In the genomic region with DNA sequence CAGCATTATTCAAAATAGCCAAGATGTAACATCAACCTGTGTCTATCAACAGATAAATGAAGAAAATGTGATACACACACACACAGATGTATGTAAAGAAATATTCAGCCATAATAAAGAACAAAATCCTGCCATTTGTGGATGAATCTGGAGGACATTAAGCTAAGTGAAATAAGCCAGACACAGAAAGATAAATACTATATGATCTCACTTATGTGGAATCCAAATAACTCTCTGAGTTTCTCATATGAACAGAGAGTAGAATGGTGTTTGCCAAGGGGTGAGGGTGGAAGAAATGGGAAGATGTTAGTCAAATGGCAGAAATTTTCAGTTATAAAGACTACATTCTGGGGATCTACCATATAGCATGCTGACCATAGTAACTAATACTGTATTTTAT, we compare ENCODE assay signal across 20 cellular contexts.
DNase-seq lines count a peak whose midpoint lies in the region; ATAC-seq and TF ChIP-seq lines count a peak whose summit lies in the region.
"Had no signal": no experiment of that assay in that cellular context is flagged by ENCODE, and none has a peak within 500 bp of the region (broad histone marks: within the 10 kb centered on the region; RNA-seq: fewer than 3 reads in every experiment).

No MANE protein-coding gene starts in this region.

- intact Hi-C loops in ovary (cut with DNase I): no loop called here

- peaks cover 5% of the 10 kb centered on the region for H3K4me1 Mint-ChIP-seq in chondrocyte (ENCODE audit: low read depth)

- no peak overlapping the region for H3K27ac ChIP-seq in ovary
- H3K27ac ChIP-seq: SK-N-MC had no signal

- no peak for TF ChIP-seq POLR2A in ovary (IDR thresholded peaks at IDR 0.05)

- no peak for ATAC-seq in GM21786 (IDR thresholded peaks at IDR 0.05; ENCODE audit: unreplicated experiment)
- ATAC-seq: HCT116 had no signal

- no peak for TF ChIP-seq CTCF in chondrocyte (IDR thresholded peaks at IDR 0.05)
- TF ChIP-seq CTCF in ovary (IDR thresholded peaks at IDR 0.05): no peak

- no peaks in the 10 kb centered on the region for H3K9me3 ChIP-seq in ovary

- no peaks in the 10 kb centered on the region for H3K36me3 ChIP-seq in ovary

- no peak overlapping the region for H3K4me3 Mint-ChIP-seq in chondrocyte (ENCODE audit: unreplicated experiment)

- H3K36me3 Mint-ChIP-seq in chondrocyte (ENCODE audit: low read depth): peaks cover 13% of the 10 kb centered on the region

- peak; percentile 35 for DNase-seq in NCI-H226
- no peak for DNase-seq in chondrocyte (ENCODE audit: low spot score)
- peak; percentile 2 for DNase-seq in fibroblast of the conjunctiva (ENCODE audit: low read depth)
- DNase-seq in DMS153 treated with DMSO at 0.1 percent for 48 hours (lab: John Stamatoyannopoulos, UW; ENCODE audit: unreplicated experiment): no peak
- DNase-seq in NCI-H187 (lab: John Stamatoyannopoulos, UW): no peak
- no peak for DNase-seq in ovary
- DNase-seq: ACHN; C1 segment of cervical spinal cord; DMS79 treated with DMSO at 0.1 percent for 48 hours; GOT3; KBM-7; NCI-H1105; NCI-H1694; NCI-H510A; NCI-H748 treated with DMSO at 0.1 percent for 48 hours; NK-92 treated with Interleukin-12 subunit alpha and Interleukin-12 subunit beta, amount 100 ng/mL, for 24 hours; SHP77 had no signal

- peaks cover 27% of the 10 kb centered on the region for H3K9me3 Mint-ChIP-seq in chondrocyte (ENCODE audit: low read depth)

- H3K27ac Mint-ChIP-seq in chondrocyte (ENCODE audit: unreplicated experiment): peak overlapping the region; percentile 19

- no peaks in the 10 kb centered on the region for H3K4me1 ChIP-seq in ovary (ENCODE audit: insufficient read depth)

- H3K4me3 ChIP-seq in ovary: no peak overlapping the region
- H3K4me3 ChIP-seq: SK-N-MC had no signal

- H3K27me3 Mint-ChIP-seq in chondrocyte (ENCODE audit: low read depth): no peaks in the 10 kb centered on the region

- H3K27me3 ChIP-seq in ovary: no peaks in the 10 kb centered on the region

- no peak for TF ChIP-seq EP300 in ovary (IDR thresholded peaks at IDR 0.05)

Comparison
In these comparisons a context has a peak if more than half of its experiments do, and no peak if none do; other contexts are left out.
1. DNase-seq: peak in NCI-H226 (single experiment) and fibroblast of the conjunctiva (single experiment); none in chondrocyte (single experiment), DMS153 treated with DMSO at 0.1 percent for 48 hours (single experiment), NCI-H187 (0 of 2) and ovary (0 of 5).